In genomic region chr19:2754659-2755447, GRCh38 we compare ENCODE assay signal across 33 cellular contexts. TPM values are rescaled to one million over a fixed set of nuclear protein-coding genes. Genes with fewer than 3 reads are reported as not detected.
"Had no signal": no experiment of that assay in that cellular context is flagged by ENCODE, and none has a peak within 500 bp of the region (broad histone marks: within the 10 kb centered on the region; RNA-seq: fewer than 3 reads in every experiment).

No MANE protein-coding gene starts in this region.

- ATAC-seq: activated CD4-positive, CD25-positive, alpha-beta regulatory T cell treated with anti-CD3 and anti-CD28 coated beads, Interleukin-2, amount 50 U/mL, for 24 hours; pancreas; stimulated activated memory B cell treated with anti-CD40 and anti-IgM and Interleukin-4, amounts not matched to agents 10 μg/mL and 1 μg/mL and 100 μg/mL, for 72 hours; T-helper 17 cell had no signal

- H3K9me3 Mint-ChIP-seq: activated CD4-positive, alpha-beta memory T cell treated with anti-CD3 and anti-CD28 coated beads for 36 hours; activated CD4-positive, alpha-beta T cell treated with anti-CD3 and anti-CD28 coated beads, Interleukin-2, amount 10 ng/mL, durations not matched to agents 24 days and 14 days; activated naive CD4-positive, alpha-beta T cell treated with anti-CD3 and anti-CD28 coated beads, Interleukin-2, amount 10 ng/mL, durations not matched to agents 7 days and 5 days; activated naive CD8-positive, alpha-beta T cell treated with anti-CD3 and anti-CD28 coated beads, Interleukin-2, amount 10 ng/mL, durations not matched to agents 7 days and 5 days; dendritic cell treated with granulocyte-macrophage colony-stimulating factor and Interleukin-4, amounts not matched to agents 40 ng/mL and 50 ng/mL, for 4 days; endodermal cell; mesothelial cell of epicardium; naive B cell; nephron progenitor cell; stimulated activated memory B cell treated with anti-CD40 and anti-IgM and Interleukin-4, amounts not matched to agents 10 μg/mL and 1 μg/mL and 100 μg/mL, for 72 hours had no signal

- H3K9me3 ChIP-seq: esophagus muscularis mucosa, left ventricle myocardium inferior, pancreas, prostate gland, sigmoid colon, stomach, thyroid gland, upper lobe of left lung, vagina had no signal

- H3K27me3 Mint-ChIP-seq: activated CD4-positive, alpha-beta memory T cell treated with anti-CD3 and anti-CD28 coated beads for 36 hours; activated CD4-positive, alpha-beta T cell treated with anti-CD3 and anti-CD28 coated beads, Interleukin-2, amount 10 ng/mL, durations not matched to agents 24 days and 14 days; activated naive CD4-positive, alpha-beta T cell treated with anti-CD3 and anti-CD28 coated beads, Interleukin-2, amount 10 ng/mL, durations not matched to agents 7 days and 5 days; activated naive CD8-positive, alpha-beta T cell treated with anti-CD3 and anti-CD28 coated beads, Interleukin-2, amount 10 ng/mL, durations not matched to agents 7 days and 5 days; dendritic cell treated with granulocyte-macrophage colony-stimulating factor and Interleukin-4, amounts not matched to agents 40 ng/mL and 50 ng/mL, for 4 days; naive B cell; stimulated activated memory B cell treated with anti-CD40 and anti-IgM and Interleukin-4, amounts not matched to agents 10 μg/mL and 1 μg/mL and 100 μg/mL, for 72 hours; T-helper 17 cell had no signal

- H3K36me3 ChIP-seq: prostate gland had no signal

- H3K4me3 Mint-ChIP-seq: activated CD4-positive, alpha-beta memory T cell treated with anti-CD3 and anti-CD28 coated beads for 36 hours; activated CD4-positive, alpha-beta T cell treated with anti-CD3 and anti-CD28 coated beads, Interleukin-2, amount 10 ng/mL, durations not matched to agents 24 days and 14 days; activated naive CD4-positive, alpha-beta T cell treated with anti-CD3 and anti-CD28 coated beads, Interleukin-2, amount 10 ng/mL, durations not matched to agents 7 days and 5 days; activated naive CD8-positive, alpha-beta T cell treated with anti-CD3 and anti-CD28 coated beads, Interleukin-2, amount 10 ng/mL, durations not matched to agents 7 days and 5 days; dendritic cell treated with granulocyte-macrophage colony-stimulating factor and Interleukin-4, amounts not matched to agents 40 ng/mL and 50 ng/mL, for 4 days; endodermal cell; mesothelial cell of epicardium; naive B cell; nephron progenitor cell; stimulated activated memory B cell treated with anti-CD40 and anti-IgM and Interleukin-4, amounts not matched to agents 10 μg/mL and 1 μg/mL and 100 μg/mL, for 72 hours; T-helper 17 cell had no signal

- H3K27ac Mint-ChIP-seq: activated CD4-positive, alpha-beta memory T cell treated with anti-CD3 and anti-CD28 coated beads for 36 hours; activated CD4-positive, alpha-beta T cell treated with anti-CD3 and anti-CD28 coated beads, Interleukin-2, amount 10 ng/mL, durations not matched to agents 24 days and 14 days; activated naive CD4-positive, alpha-beta T cell treated with anti-CD3 and anti-CD28 coated beads, Interleukin-2, amount 10 ng/mL, durations not matched to agents 7 days and 5 days; activated naive CD8-positive, alpha-beta T cell treated with anti-CD3 and anti-CD28 coated beads, Interleukin-2, amount 10 ng/mL, durations not matched to agents 7 days and 5 days; dendritic cell treated with granulocyte-macrophage colony-stimulating factor and Interleukin-4, amounts not matched to agents 40 ng/mL and 50 ng/mL, for 4 days; endodermal cell; mesothelial cell of epicardium; stimulated activated memory B cell treated with anti-CD40 and anti-IgM and Interleukin-4, amounts not matched to agents 10 μg/mL and 1 μg/mL and 100 μg/mL, for 72 hours had no signal

- H3K27me3 ChIP-seq: esophagus muscularis mucosa, pancreas, sigmoid colon, stomach, thyroid gland, upper lobe of left lung, vagina had no signal

- H3K4me1 Mint-ChIP-seq: activated naive CD4-positive, alpha-beta T cell treated with anti-CD3 and anti-CD28 coated beads, Interleukin-2, amount 10 ng/mL, durations not matched to agents 7 days and 5 days; endodermal cell; mesothelial cell of epicardium; nephron progenitor cell; stimulated activated memory B cell treated with anti-CD40 and anti-IgM and Interleukin-4, amounts not matched to agents 10 μg/mL and 1 μg/mL and 100 μg/mL, for 72 hours; T-helper 17 cell had no signal

- H3K27ac ChIP-seq: esophagus muscularis mucosa, left ventricle myocardium inferior, pancreas, prostate gland, sigmoid colon, stomach, thyroid gland, upper lobe of left lung, vagina, WERI-Rb-1 had no signal

- H3K4me1 ChIP-seq: esophagus muscularis mucosa, left ventricle myocardium inferior, pancreas, prostate gland, sigmoid colon, stomach, thyroid gland, vagina had no signal

- FAIRE-seq: islet of Langerhans, pancreas, small intestine had no signal

- DNase-seq: activated CD4-positive, alpha-beta memory T cell treated with anti-CD3 and anti-CD28 coated beads for 36 hours; activated CD4-positive, alpha-beta T cell treated with anti-CD3 and anti-CD28 coated beads, Interleukin-2, amount 10 ng/mL, durations not matched to agents 24 days and 14 days; activated CD8-positive, alpha-beta memory T cell treated with anti-CD3 and anti-CD28 coated beads, Interleukin-2, amount 50 U/mL, for 4 hours; activated gamma-delta T cell; activated naive CD4-positive, alpha-beta T cell treated with anti-CD3 and anti-CD28 coated beads, Interleukin-2, amount 10 ng/mL, durations not matched to agents 7 days and 5 days; activated naive CD8-positive, alpha-beta T cell treated with anti-CD3 and anti-CD28 coated beads, Interleukin-2, amount 10 ng/mL, durations not matched to agents 7 days and 5 days; activated T-cell treated with anti-CD3 and anti-CD28 coated beads, Interleukin-2, amount 50 U/mL, for 1 hour; central memory CD4-positive, alpha-beta T cell; endodermal cell; foreskin melanocyte; left ventricle myocardium inferior; naive B cell; nephron progenitor cell; pancreas; retina; sigmoid colon; small intestine; stimulated activated CD4-positive, alpha-beta T cell treated with anti-CD3 and anti-CD28 coated beads, Interleukin-4, amount 100 ng/mL, for 4 hours; stimulated activated CD8-positive, alpha-beta memory T cell treated with anti-CD3 and anti-CD28 coated beads, Interleukin-4, amount 100 ng/mL, for 48 hours; stomach; T-helper 17 cell; T1000; thyroid gland; WERI-Rb-1 had no signal

- H3K4me3 ChIP-seq: esophagus muscularis mucosa, left ventricle myocardium inferior, pancreas, prostate gland, sigmoid colon, stomach, thyroid gland, upper lobe of left lung, vagina had no signal

RNA-seq across cellular contexts. Expression of gene DIRAS1, which starts 33.7 kb away (rescaled TPM):
- total RNA-seq: activated naive CD8-positive, alpha-beta T cell treated with anti-CD3 and anti-CD28 coated beads, Interleukin-2, amount 10 ng/mL, durations not matched to agents 7 days and 5 days had no signal
